ENCODE assay signal across 24 cellular contexts in genomic region chr3:65879372-65879771, GRCh38.
"Had no signal": no experiment of that assay in that cellular context is flagged by ENCODE, and none has a peak within 500 bp of the region (broad histone marks: within the 10 kb centered on the region; RNA-seq: fewer than 3 reads in every experiment).

No MANE protein-coding gene starts in this region.

- DNase-seq: activated CD4-positive, alpha-beta T cell treated with anti-CD3 and anti-CD28 coated beads for 48 hours; activated CD4-positive, alpha-beta T cell treated with anti-CD3 and anti-CD28 coated beads, Interleukin-2, amount 50 U/mL, for 4 hours; activated CD4-positive, CD25-positive, alpha-beta regulatory T cell treated with anti-CD3 and anti-CD28 coated beads, Interleukin-2, amount 50 U/mL, for 72 hours; activated CD8-positive, alpha-beta T cell treated with anti-CD3 and anti-CD28 coated beads, Interleukin-2, amount 10 ng/mL, durations not matched to agents 7 days and 5 days; activated effector memory CD4-positive, alpha-beta T cell treated with Interleukin-2 at 50 U/mL for 16 hours; activated naive CD4-positive, alpha-beta T cell; activated T-cell treated with anti-CD3 and anti-CD28 coated beads, Interleukin-2, amount 50 U/mL, for 24 hours; aorta; caudate nucleus; KG1; MV-4-11; NCI-H1092 treated with DMSO at 0.1 percent for 48 hours; NCI-H1436; NCI-H1694 treated with DMSO at 0.1 percent for 48 hours; NCI-H2029 treated with DMSO at 0.1 percent for 48 hours; Peyer's patch; Right ventricle myocardium superior; SJCRH30; SK-N-SH; T-helper 1 cell had no signal

- H3K27ac Mint-ChIP-seq: activated CD8-positive, alpha-beta T cell treated with anti-CD3 and anti-CD28 coated beads, Interleukin-2, amount 10 ng/mL, durations not matched to agents 7 days and 5 days; activated naive CD4-positive, alpha-beta T cell treated with anti-CD3 and anti-CD28 coated beads, Interleukin-2, amount 50 U/mL, for 24 hours; activated T-cell treated with anti-CD3 and anti-CD28 coated beads, Interleukin-2, amount 50 U/mL, for 24 hours; activated T-helper 1 cell treated with anti-CD3 and anti-CD28 coated beads, Interleukin-12 subunit alpha, Interleukin-12 subunit beta, Interleukin-2, Interleukin-4 antibody, amounts not matched to agents 30 ng/mL and 10 ng/mL and 1 ng/mL, durations not matched to agents 14 hours and 24 hours and 36 hours had no signal

- H3K4me3 ChIP-seq: breast epithelium, Peyer's patch, SJCRH30 had no signal

- H3K9me3 ChIP-seq: breast epithelium, Peyer's patch, SJCRH30, SK-N-SH had no signal

- H3K4me2 ChIP-seq: SK-N-SH had no signal

- H3K4me1 ChIP-seq: breast epithelium had no signal

- ATAC-seq: activated CD8-positive, alpha-beta T cell treated with anti-CD3 and anti-CD28 coated beads, Interleukin-2, amount 10 ng/mL, durations not matched to agents 7 days and 5 days had no signal

- H3K9ac ChIP-seq: SK-N-SH had no signal

- H3K4me3 Mint-ChIP-seq: activated CD8-positive, alpha-beta T cell treated with anti-CD3 and anti-CD28 coated beads, Interleukin-2, amount 10 ng/mL, durations not matched to agents 7 days and 5 days; activated naive CD4-positive, alpha-beta T cell treated with anti-CD3 and anti-CD28 coated beads, Interleukin-2, amount 50 U/mL, for 24 hours; activated T-cell treated with anti-CD3 and anti-CD28 coated beads, Interleukin-2, amount 50 U/mL, for 24 hours; activated T-helper 1 cell treated with anti-CD3 and anti-CD28 coated beads, Interleukin-12 subunit alpha, Interleukin-12 subunit beta, Interleukin-2, Interleukin-4 antibody, amounts not matched to agents 30 ng/mL and 10 ng/mL and 1 ng/mL, durations not matched to agents 14 hours and 24 hours and 36 hours had no signal

- H3K27me3 Mint-ChIP-seq: activated naive CD4-positive, alpha-beta T cell treated with anti-CD3 and anti-CD28 coated beads, Interleukin-2, amount 50 U/mL, for 24 hours; activated T-cell treated with anti-CD3 and anti-CD28 coated beads, Interleukin-2, amount 50 U/mL, for 24 hours had no signal

- H3K36me3 Mint-ChIP-seq: activated naive CD4-positive, alpha-beta T cell treated with anti-CD3 and anti-CD28 coated beads, Interleukin-2, amount 50 U/mL, for 24 hours had no signal

- H3K27ac ChIP-seq: breast epithelium, Peyer's patch, RWPE1, SJCRH30 had no signal

- H3K36me3 ChIP-seq: breast epithelium, Peyer's patch, SJCRH30 had no signal

- H3K9me3 Mint-ChIP-seq: activated T-cell treated with anti-CD3 and anti-CD28 coated beads, Interleukin-2, amount 50 U/mL, for 24 hours; activated T-helper 1 cell treated with anti-CD3 and anti-CD28 coated beads, Interleukin-12 subunit alpha, Interleukin-12 subunit beta, Interleukin-2, Interleukin-4 antibody, amounts not matched to agents 30 ng/mL and 10 ng/mL and 1 ng/mL, durations not matched to agents 14 hours and 24 hours and 36 hours had no signal

- H3K27me3 ChIP-seq: breast epithelium, Peyer's patch, SJCRH30 had no signal

- H3K4me1 Mint-ChIP-seq: activated naive CD4-positive, alpha-beta T cell treated with anti-CD3 and anti-CD28 coated beads, Interleukin-2, amount 50 U/mL, for 24 hours had no signal
